In the genomic region with DNA sequence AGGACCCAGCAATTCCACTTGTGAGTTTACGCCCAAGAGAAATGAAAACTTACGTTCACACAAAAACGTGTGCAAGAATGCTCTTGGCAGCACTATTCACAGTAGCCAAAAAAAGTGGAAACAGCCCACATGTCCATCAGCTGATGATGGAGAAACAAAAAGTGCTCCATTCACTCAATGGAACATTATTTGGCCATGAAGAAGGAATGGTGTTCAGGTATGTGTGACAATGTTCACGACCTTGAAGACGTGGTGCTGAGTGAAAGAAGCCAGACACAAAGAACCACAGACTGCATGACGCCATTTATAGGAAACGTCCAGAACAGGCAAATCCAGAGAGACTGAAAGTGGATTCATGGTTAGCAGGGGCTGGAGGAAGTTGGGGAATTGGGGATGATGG, we compare ENCODE assay signal across 27 cellular contexts.
"Had no signal": no experiment of that assay in that cellular context is flagged by ENCODE, and none has a peak within 500 bp of the region (broad histone marks: within the 10 kb centered on the region; RNA-seq: fewer than 3 reads in every experiment).

No MANE protein-coding gene starts in this region.

- H3K27me3 ChIP-seq: neural progenitor cell, ovary, right atrium auricular region, right lobe of liver, stomach, suprapubic skin, upper lobe of right lung, uterus had no signal

- H3K9ac ChIP-seq: neural progenitor cell had no signal

- H3K9me3 ChIP-seq: lower lobe of right lung, ovary, right atrium auricular region, right lobe of liver, stomach, suprapubic skin, thoracic aorta, upper lobe of right lung, uterus had no signal

- H3K4me3 ChIP-seq: lower lobe of right lung, neural progenitor cell, ovary, right atrium auricular region, right lobe of liver, skin epidermis, stomach, suprapubic skin, thoracic aorta, tibial artery, upper lobe of right lung, uterus had no signal

- H2AFZ ChIP-seq: neural progenitor cell had no signal

- H3K4me1 ChIP-seq: neural progenitor cell had no signal

- FAIRE-seq: keratinocyte had no signal

- H3K4me2 ChIP-seq: neural progenitor cell had no signal

- DNase-seq: hippocampal formation; kidney glomerular epithelial cell; left cardiac atrium; lower lobe of right lung; mammary epithelial cell; mesenchymal stem cell; nephron progenitor cell; ovary; stimulated activated CD4-positive, alpha-beta T cell treated with anti-CD3 and anti-CD28 coated beads, Interleukin-12 subunit alpha, Interleukin-12 subunit beta, amount 100 ng/mL, for 4 hours; stimulated activated CD4-positive, alpha-beta T cell treated with anti-CD3 and anti-CD28 coated beads, Interleukin-15, amount 100 ng/mL, for 24 hours; stimulated activated CD4-positive, alpha-beta T cell treated with anti-CD3 and anti-CD28 coated beads, Interleukin-2, amount 100 ng/mL, for 24 hours; stimulated activated CD4-positive, alpha-beta T cell treated with anti-CD3 and anti-CD28 coated beads, Interleukin-4, amount 100 ng/mL, for 1 hour; stimulated activated naive B cell treated with anti-CD40 and anti-IgM and Interleukin-4, amounts not matched to agents 10 μg/mL and 1 μg/mL and 100 μg/mL, for 72 hours; stimulated activated naive CD8-positive, alpha-beta T cell treated with anti-CD3 and anti-CD28 coated beads, Interleukin-15, Interleukin-2, amounts not matched to agents 100 U/mL and 50 U/mL, for 24 hours; stomach; upper lobe of right lung had no signal

- H3K27ac ChIP-seq: lower lobe of right lung, neural progenitor cell, right lobe of liver, skin epidermis, stomach, suprapubic skin, thoracic aorta, tibial artery, upper lobe of right lung had no signal

- H3K36me3 ChIP-seq: lower lobe of right lung, neural progenitor cell, ovary, right atrium auricular region, right lobe of liver, stomach, suprapubic skin, thoracic aorta, tibial artery, upper lobe of right lung, uterus had no signal

- ATAC-seq: left cardiac atrium; left lobe of liver; lower lobe of right lung; naive thymus-derived CD8-positive, alpha-beta T cell; right lobe of liver; stimulated activated naive B cell treated with anti-CD40 and anti-IgM and Interleukin-4, amounts not matched to agents 10 μg/mL and 1 μg/mL and 100 μg/mL, for 72 hours; stimulated activated naive CD8-positive, alpha-beta T cell treated with anti-CD3 and anti-CD28 coated beads, Interleukin-15, Interleukin-2, amounts not matched to agents 100 U/mL and 50 U/mL, for 24 hours; upper lobe of right lung had no signal
